Comparison of ENCODE assay signal across 14 cellular contexts in the genomic region with DNA sequence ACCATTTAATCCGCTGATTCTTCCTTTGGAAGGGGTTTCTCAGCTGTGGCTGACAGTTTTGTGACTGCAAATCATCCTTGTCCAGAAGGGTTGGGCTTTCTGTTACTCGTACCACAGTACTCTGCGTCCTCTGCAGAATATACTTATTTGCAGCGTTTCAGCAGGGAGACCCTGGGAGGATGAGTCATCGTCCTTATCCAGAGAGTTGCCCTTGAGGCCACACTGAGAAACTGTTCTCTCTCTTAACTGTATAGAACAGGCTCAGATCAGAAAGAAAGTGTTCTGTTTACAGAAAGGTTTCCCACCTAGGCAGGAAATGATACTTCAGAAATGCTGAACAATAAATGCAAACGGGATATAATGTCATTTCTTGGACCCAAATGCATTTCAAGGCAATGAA. TPM values are rescaled to one million over a fixed set of nuclear protein-coding genes. Genes with fewer than 3 reads are reported as not detected.
DNase-seq lines count a peak whose midpoint lies in the region; FAIRE-seq and TF ChIP-seq lines count a peak whose summit lies in the region.
"Had no signal": no experiment of that assay in that cellular context is flagged by ENCODE, and none has a peak within 500 bp of the region (broad histone marks: within the 10 kb centered on the region; RNA-seq: fewer than 3 reads in every experiment).

No MANE protein-coding gene starts in this region.

- H3K27me3 Mint-ChIP-seq in H9 (ENCODE audit: low read depth) = no peaks in the 10 kb centered on the region
- H3K27me3 Mint-ChIP-seq in activated CD4-positive, alpha-beta T cell treated with anti-CD3 and anti-CD28 coated beads, Interleukin-2, amount 10 ng/mL, durations not matched to agents 24 days and 14 days = no peaks in the 10 kb centered on the region

- H3K23ac ChIP-seq in H9 (ENCODE audit: insufficient read length, low read depth, low read length) = no peak overlapping the region

- WGBS in H9 (ENCODE audit: extremely low coverage, insufficient read length, low lambda C conversion rate) = no CpG with 5 or more reads among the region's 6 CpGs

- peak overlapping the region; percentile 22 for H2AFZ ChIP-seq in H9 (ENCODE audit: low read length)
- H2AFZ ChIP-seq in fibroblast of lung (ENCODE audit: low read length) = no peak overlapping the region

- TF ChIP-seq CTCF in H9 (conservative IDR thresholded peaks at IDR 0.05) (no peak), fibroblast of lung (conservative IDR thresholded peaks at IDR 0.05 in 1 of 2, IDR thresholded peaks at IDR 0.05 in 1 of 2; ENCODE audit: low read depth in 1 of 2, low read length in 2 of 2) (peak in 1 of 2 donors; percentile 9)

- H3K9me3 ChIP-seq in H9 (ENCODE audit: control insufficient read depth, low read depth, low read length) (no peaks in the 10 kb centered on the region), fibroblast of lung (ENCODE audit: control insufficient read depth, insufficient read depth, low read depth, low read length) (no peaks in the 10 kb centered on the region)

- H3K79me2 ChIP-seq in H9 (ENCODE audit: insufficient read depth, low read length) = no peaks in the 10 kb centered on the region
- no peaks in the 10 kb centered on the region for H3K79me2 ChIP-seq in fibroblast of lung (ENCODE audit: control insufficient read depth, insufficient read depth, low read length)

- no peak overlapping the region for H3T11ph ChIP-seq in H9 (ENCODE audit: low read length)

- H3K23me2 ChIP-seq in H9 (ENCODE audit: insufficient read length, low read depth, low read length, poor library complexity, severe bottlenecking) = no peaks in the 10 kb centered on the region

- peaks cover 0 to 5% of the 10 kb centered on the region in 2 experiments; a peak in 1 of 4 replicates for H3K4me1 Mint-ChIP-seq in H9
- H3K4me1 Mint-ChIP-seq in activated CD4-positive, alpha-beta T cell treated with anti-CD3 and anti-CD28 coated beads, Interleukin-2, amount 10 ng/mL, durations not matched to agents 24 days and 14 days = no peaks in the 10 kb centered on the region

- H2BK120ac ChIP-seq in H9 (ENCODE audit: low read depth, low read length, poor library complexity, severe bottlenecking) = no peak overlapping the region

- intact Hi-C loops in activated CD4-positive, alpha-beta T cell treated with anti-CD3 and anti-CD28 coated beads, Interleukin-2, amount 10 ng/mL, durations not matched to agents 24 days and 14 days (cut with micrococcal nuclease) = no loop called here

- no peak for TF ChIP-seq POLR2A in H54 (IDR thresholded peaks at IDR 0.05; ENCODE audit: low read depth, low read length)

- H3K9me3 Mint-ChIP-seq in H9 = peaks cover 0 to 32% of the 10 kb centered on the region in 2 experiments
- no peaks in the 10 kb centered on the region for H3K9me3 Mint-ChIP-seq in activated CD4-positive, alpha-beta T cell treated with anti-CD3 and anti-CD28 coated beads, Interleukin-2, amount 10 ng/mL, durations not matched to agents 24 days and 14 days

- H2BK12ac ChIP-seq in H9 (ENCODE audit: insufficient read length, low read depth, low read length) = no peak overlapping the region

- FAIRE-seq in H54 (lab: Jason Lieb, UNC) = no peak
- FAIRE-seq: GM12892, small intestine had no signal

- H2BK5ac ChIP-seq in H9 (ENCODE audit: insufficient read length, low read length) = no peak overlapping the region

- H4K91ac ChIP-seq in H9 (ENCODE audit: insufficient read length, low read depth, low read length) = no peak overlapping the region

- no peaks in the 10 kb centered on the region for H4K20me1 ChIP-seq in H9 (ENCODE audit: control insufficient read depth, insufficient read depth, insufficient read length)
- no peaks in the 10 kb centered on the region for H4K20me1 ChIP-seq in fibroblast of lung (ENCODE audit: control insufficient read depth, extremely low read depth, insufficient read depth, low read length)

- H3K56ac ChIP-seq in H9 (ENCODE audit: insufficient read length, low read depth, low read length) = no peak overlapping the region

- H3K79me1 ChIP-seq in H9 (ENCODE audit: insufficient read depth, low read depth, low read length, poor library complexity, severe bottlenecking) = no peaks in the 10 kb centered on the region

- H3K4me3 ChIP-seq in fibroblast of lung (replicated peaks in 1 of 4; ENCODE audit: control extremely low read depth in 1 of 4, insufficient read depth in 1 of 4, low read depth in 3 of 4, low read length in 4 of 4) = no peak overlapping the region
- H3K4me3 ChIP-seq: coronary artery had no signal

- no peak overlapping the region for H2BK15ac ChIP-seq in H9 (ENCODE audit: low read depth, low read length)

- H3K18ac ChIP-seq in H9 (ENCODE audit: insufficient read length, low read depth, low read length) = no peak overlapping the region

- H2BK20ac ChIP-seq in H9 (ENCODE audit: low read depth, low read length, poor library complexity, severe bottlenecking) = peak overlapping the region; percentile 45

- H4K8ac ChIP-seq in H9 (replicated peaks; ENCODE audit: insufficient read length, low read depth, low read length) = no peak overlapping the region

- H3K9ac ChIP-seq in H9 (ENCODE audit: extremely low read depth, insufficient read length, low read length) (no peak overlapping the region), fibroblast of lung (ENCODE audit: insufficient read depth, low read length) (no peak overlapping the region)

- H4K5ac ChIP-seq in H9 (ENCODE audit: insufficient read length, low read depth, low read length) = no peak overlapping the region

- H3K27ac Mint-ChIP-seq in H9 = no peak overlapping the region
- H3K27ac Mint-ChIP-seq in activated CD4-positive, alpha-beta T cell treated with anti-CD3 and anti-CD28 coated beads, Interleukin-2, amount 10 ng/mL, durations not matched to agents 24 days and 14 days = no peak overlapping the region

- no peak overlapping the region for H3K27ac ChIP-seq in H9 (ENCODE audit: insufficient read length, low read depth, low read length)
- H3K27ac ChIP-seq in fibroblast of lung (ENCODE audit: insufficient read depth, low read length) = no peak overlapping the region
- H3K27ac ChIP-seq: coronary artery had no signal

- no peak overlapping the region for H3K4ac ChIP-seq in H9 (ENCODE audit: low read depth, low read length)

- no peak overlapping the region for H2AK5ac ChIP-seq in H9 (ENCODE audit: insufficient read length, low read length)

- H3K4me3 Mint-ChIP-seq in H9 = no peak overlapping the region
- no peak overlapping the region for H3K4me3 Mint-ChIP-seq in activated CD4-positive, alpha-beta T cell treated with anti-CD3 and anti-CD28 coated beads, Interleukin-2, amount 10 ng/mL, durations not matched to agents 24 days and 14 days

- H3K14ac ChIP-seq in H9 (ENCODE audit: insufficient read depth, low read length) = no peak overlapping the region

- no peaks in the 10 kb centered on the region; a peak in 1 of 7 replicates for H3K36me3 Mint-ChIP-seq in H9 (ENCODE audit: insufficient read depth in 1 of 3, low read depth in 3 of 3)
- no peaks in the 10 kb centered on the region for H3K36me3 Mint-ChIP-seq in activated CD4-positive, alpha-beta T cell treated with anti-CD3 and anti-CD28 coated beads, Interleukin-2, amount 10 ng/mL, durations not matched to agents 24 days and 14 days (ENCODE audit: low read depth)

- no peaks in the 10 kb centered on the region for H3K4me1 ChIP-seq in H9 (ENCODE audit: insufficient read depth, low read length)
- no peaks in the 10 kb centered on the region for H3K4me1 ChIP-seq in fibroblast of lung (ENCODE audit: control insufficient read depth, extremely low read depth, insufficient read depth, low read length)

- H3K27me3 ChIP-seq in H9 (ENCODE audit: insufficient read depth, low read length) (no peaks in the 10 kb centered on the region), fibroblast of lung (ENCODE audit: control insufficient read depth, insufficient read depth, low read length) (no peaks in the 10 kb centered on the region)

- H3K36me3 ChIP-seq in fibroblast of lung (ENCODE audit: control insufficient read depth, insufficient read depth, low read length) = no peaks in the 10 kb centered on the region

- H3K4me2 ChIP-seq in H9 (ENCODE audit: insufficient read depth, insufficient read length, low read length) (no peak overlapping the region), fibroblast of lung (ENCODE audit: extremely low read depth, insufficient read depth, low read length) (no peak overlapping the region)

- DNase-seq in H9 = no peak
- peak; percentile 66 for DNase-seq in RPMI7951 (ENCODE audit: low read depth)
- peak; percentile 56 for DNase-seq in fibroblast of lung (ENCODE audit: low read depth in 2 of 2)
- DNase-seq in renal cortical epithelial cell (ENCODE audit: low read depth) = peak; percentile 40
- no peak for DNase-seq in H54 (ENCODE audit: insufficient read length, low spot score)
- DNase-seq in activated CD4-positive, CD25-positive, alpha-beta regulatory T cell treated with anti-CD3 and anti-CD28 coated beads, Interleukin-2, amount 50 U/mL, for 72 hours = no peak
- DNase-seq in activated CD4-positive, alpha-beta T cell treated with anti-CD3 and anti-CD28 coated beads, Interleukin-2, amount 10 ng/mL, durations not matched to agents 24 days and 14 days = no peak
- DNase-seq: activated CD4-positive, alpha-beta T cell treated with anti-CD3 and anti-CD28 coated beads for 1 hour; activated effector memory CD4-positive, alpha-beta T cell treated with Interleukin-2 at 50 U/mL for 16 hours; NCI-H2081 treated with DMSO at 0.1 percent for 48 hours had no signal

RNA-seq across cellular contexts. Expression of a gene that starts 47.7 kb away (rescaled TPM):
- total RNA-seq in H9 (2021) = not detected in 2 replicates
- total RNA-seq in RPMI7951 (2014; rRNA removed; shearing (Covaris generic)) = not detected in 2 replicates
- not detected in 2 replicates for total RNA-seq in fibroblast of lung
- not detected in 2 replicates for polyA plus RNA-seq in fibroblast of lung
- not detected in 2 replicates for polyA plus RNA-seq in fibroblast of lung (2012)
- polyA minus RNA-seq in fibroblast of lung (ENCODE audit: low replicate concordance) = not detected in 2 replicates
- not detected in 2 replicates for total RNA-seq in renal cortical epithelial cell
- not detected in 2 replicates for total RNA-seq in activated CD4-positive, alpha-beta T cell treated with anti-CD3 and anti-CD28 coated beads, Interleukin-2, amount 10 ng/mL, durations not matched to agents 24 days and 14 days
- total RNA-seq: urinary bladder had no signal
- polyA plus RNA-seq: small intestine, urinary bladder had no signal

Comparison
In these comparisons a context has a peak if more than half of its experiments do, and no peak if none do; other contexts are left out.
1. DNase-seq: peak in RPMI7951 (single experiment), fibroblast of lung (2 of 2) and renal cortical epithelial cell (single experiment); none in H9 (single experiment), H54 (single experiment), activated CD4-positive, CD25-positive, alpha-beta regulatory T cell treated with anti-CD3 and anti-CD28 coated beads, Interleukin-2, amount 50 U/mL, for 72 hours (single experiment) and activated CD4-positive, alpha-beta T cell treated with anti-CD3 and anti-CD28 coated beads, Interleukin-2, amount 10 ng/mL, durations not matched to agents 24 days and 14 days (single experiment).